Comparison of ENCODE assay signal across 9 cellular contexts in the genomic region with DNA sequence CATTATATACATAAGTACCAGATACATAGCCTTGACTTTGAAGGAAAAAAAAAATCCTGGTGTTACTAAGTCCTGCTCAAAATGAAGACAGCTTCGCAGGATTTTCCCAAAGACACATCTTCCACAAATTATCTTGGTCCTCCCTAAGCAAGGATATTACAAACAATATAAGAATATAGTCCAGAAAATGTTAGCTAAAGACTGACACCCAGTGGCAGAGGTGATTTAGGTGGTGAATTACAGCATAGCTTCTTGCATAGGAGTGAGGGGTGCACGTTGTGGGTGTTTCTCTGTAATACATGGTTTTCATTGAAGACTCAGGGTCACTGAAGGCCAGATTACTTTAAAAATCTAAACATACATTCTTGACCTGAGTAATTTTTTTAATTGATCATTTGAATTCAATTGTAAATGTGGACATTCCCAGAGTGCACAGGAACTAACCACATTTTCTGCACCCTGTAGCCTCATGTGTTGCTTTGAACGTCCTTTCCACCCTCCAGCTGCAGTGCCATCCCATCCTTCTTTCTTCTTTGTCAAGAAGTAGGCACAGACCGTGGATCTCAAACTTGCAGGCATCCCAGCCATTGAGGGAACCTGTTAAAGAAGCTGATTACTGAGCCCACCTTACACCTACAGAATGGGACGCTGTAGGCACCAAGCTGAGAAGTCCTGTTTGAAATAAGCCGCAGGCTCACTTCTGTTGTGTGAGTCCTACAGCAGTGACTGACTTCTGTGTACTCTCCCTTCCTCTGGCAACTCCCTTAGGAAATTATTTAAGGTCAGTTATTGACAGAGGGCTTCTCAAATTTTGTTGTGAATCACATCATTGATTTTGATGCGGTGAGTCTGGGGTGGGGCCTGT.
DNase-seq lines count a peak whose midpoint lies in the region; ATAC-seq, FAIRE-seq and TF ChIP-seq lines count a peak whose summit lies in the region.
"Had no signal": no experiment of that assay in that cellular context is flagged by ENCODE, and none has a peak within 500 bp of the region (broad histone marks: within the 10 kb centered on the region; RNA-seq: fewer than 3 reads in every experiment).

No MANE protein-coding gene starts in this region.

- no peaks in the 10 kb centered on the region for H3K9me3 ChIP-seq in sigmoid colon
- H3K9me3 ChIP-seq: upper lobe of left lung had no signal

- POLR2A ChIA-PET in activated CD8-positive, alpha-beta T cell treated with anti-CD3 and anti-CD28 coated beads, Interleukin-2, amount 10 ng/mL, durations not matched to agents 7 days and 5 days (lab: Charles Lee): interaction anchor here (0.7 kb wide), 1 partner anchor 133 kb away, joined by 4 read pairs; no protein-coding TSS in a partner anchor

- H3K4me3 ChIP-seq in AG10803 (ENCODE audit: low read length): no peak overlapping the region
- no peak overlapping the region for H3K4me3 ChIP-seq in GM06990 (replicated peaks; ENCODE audit: low read depth, low read length)
- H3K4me3 ChIP-seq in sigmoid colon: no peak overlapping the region
- H3K4me3 ChIP-seq: upper lobe of left lung had no signal

- no peak for TF ChIP-seq EP300 in sigmoid colon (IDR thresholded peaks at IDR 0.05)

- peaks cover 14% of the 10 kb centered on the region for H3K4me1 Mint-ChIP-seq in activated CD8-positive, alpha-beta T cell treated with anti-CD3 and anti-CD28 coated beads, Interleukin-2, amount 10 ng/mL, durations not matched to agents 7 days and 5 days (ENCODE audit: low read depth)

- FAIRE-seq in islet of Langerhans (lab: Jason Lieb, UNC): peak; percentile 82

- peaks cover 2% of the 10 kb centered on the region for H3K27me3 Mint-ChIP-seq in activated CD8-positive, alpha-beta T cell treated with anti-CD3 and anti-CD28 coated beads, Interleukin-2, amount 10 ng/mL, durations not matched to agents 7 days and 5 days (ENCODE audit: low read depth)

- TF ChIP-seq POLR2A in sigmoid colon (IDR thresholded peaks at IDR 0.05): no peak

- no peaks in the 10 kb centered on the region for H3K36me3 Mint-ChIP-seq in activated CD8-positive, alpha-beta T cell treated with anti-CD3 and anti-CD28 coated beads, Interleukin-2, amount 10 ng/mL, durations not matched to agents 7 days and 5 days (ENCODE audit: low read depth)

- ATAC-seq in activated CD8-positive, alpha-beta T cell treated with anti-CD3 and anti-CD28 coated beads, Interleukin-2, amount 10 ng/mL, durations not matched to agents 7 days and 5 days: peak; percentile 59
- no peak for ATAC-seq in HG02678 (IDR thresholded peaks at IDR 0.05; ENCODE audit: unreplicated experiment)

- 50 to 58% methylated on average over 7 of the region's 7 CpGs for WGBS in sigmoid colon, 2 donors

- no peak overlapping the region for H3K4me3 Mint-ChIP-seq in activated CD8-positive, alpha-beta T cell treated with anti-CD3 and anti-CD28 coated beads, Interleukin-2, amount 10 ng/mL, durations not matched to agents 7 days and 5 days

- CTCF ChIA-PET in activated CD8-positive, alpha-beta T cell treated with anti-CD3 and anti-CD28 coated beads, Interleukin-2, amount 10 ng/mL, durations not matched to agents 7 days and 5 days (lab: Charles Lee): interaction anchor here (0.6 to 8.6 kb wide), 36 partner anchors 8 to 468 kb away, joined by 3 to 92 read pairs (median 6); a partner anchor contains a TSS

- H3K27me3 ChIP-seq in GM06990 (replicated peaks; ENCODE audit: control insufficient read depth, insufficient read depth, low read length): no peaks in the 10 kb centered on the region
- H3K27me3 ChIP-seq in sigmoid colon: no peaks in the 10 kb centered on the region
- H3K27me3 ChIP-seq: upper lobe of left lung had no signal

- H3K9me3 Mint-ChIP-seq in activated CD8-positive, alpha-beta T cell treated with anti-CD3 and anti-CD28 coated beads, Interleukin-2, amount 10 ng/mL, durations not matched to agents 7 days and 5 days (ENCODE audit: insufficient read depth): no peaks in the 10 kb centered on the region

- TF ChIP-seq CTCF in AG10803 (conservative IDR thresholded peaks at IDR 0.05; ENCODE audit: low read length) (peak; percentile 49), GM06990 (IDR thresholded peaks at IDR 0.05; ENCODE audit: insufficient read depth, low read length, poor library complexity, severe bottlenecking) (peak; percentile 48), sigmoid colon (IDR thresholded peaks at IDR 0.05) (peak in 1 of 4 experiments; percentile 11)

- peak; percentile 23 for DNase-seq in AG10803 (ENCODE audit: low read depth)
- no peak for DNase-seq in GM06990 (ENCODE audit: extremely low read depth, insufficient read length)
- peak; percentile 65 for DNase-seq in NCI-H1105 treated with DMSO at 0.1 percent for 48 hours (lab: John Stamatoyannopoulos, UW)
- peak; percentile 32 for DNase-seq in activated CD8-positive, alpha-beta T cell treated with anti-CD3 and anti-CD28 coated beads, Interleukin-2, amount 10 ng/mL, durations not matched to agents 7 days and 5 days
- DNase-seq in putamen (ENCODE audit: low spot score): no peak
- no peak for DNase-seq in sigmoid colon
- DNase-seq: upper lobe of left lung had no signal

- intact Hi-C loops in sigmoid colon (cut with DNase I): loop anchor here (1.0 to 10.0 kb wide), 3 partner anchors 106 to 400 kb away; a partner anchor contains a TSS

- no peak overlapping the region for H3K27ac ChIP-seq in sigmoid colon
- H3K27ac ChIP-seq: upper lobe of left lung had no signal

- H3K4me1 ChIP-seq in sigmoid colon: no peaks in the 10 kb centered on the region
- H3K4me1 ChIP-seq: upper lobe of left lung had no signal

- no peaks in the 10 kb centered on the region for H3K36me3 ChIP-seq in GM06990 (ENCODE audit: control insufficient read depth, insufficient read depth, low read length)
- no peaks in the 10 kb centered on the region for H3K36me3 ChIP-seq in sigmoid colon
- H3K36me3 ChIP-seq: upper lobe of left lung had no signal

- no peak overlapping the region for H3K27ac Mint-ChIP-seq in activated CD8-positive, alpha-beta T cell treated with anti-CD3 and anti-CD28 coated beads, Interleukin-2, amount 10 ng/mL, durations not matched to agents 7 days and 5 days

Comparison
In these comparisons a context has a peak if more than half of its experiments do, and no peak if none do; other contexts are left out.
1. DNase-seq: peak in AG10803 (single experiment), NCI-H1105 treated with DMSO at 0.1 percent for 48 hours (single experiment) and activated CD8-positive, alpha-beta T cell treated with anti-CD3 and anti-CD28 coated beads, Interleukin-2, amount 10 ng/mL, durations not matched to agents 7 days and 5 days (single experiment); none in GM06990 (single experiment), putamen (single experiment) and sigmoid colon (single experiment).